ENCODE assay signal across 23 cellular contexts in the genomic region with DNA sequence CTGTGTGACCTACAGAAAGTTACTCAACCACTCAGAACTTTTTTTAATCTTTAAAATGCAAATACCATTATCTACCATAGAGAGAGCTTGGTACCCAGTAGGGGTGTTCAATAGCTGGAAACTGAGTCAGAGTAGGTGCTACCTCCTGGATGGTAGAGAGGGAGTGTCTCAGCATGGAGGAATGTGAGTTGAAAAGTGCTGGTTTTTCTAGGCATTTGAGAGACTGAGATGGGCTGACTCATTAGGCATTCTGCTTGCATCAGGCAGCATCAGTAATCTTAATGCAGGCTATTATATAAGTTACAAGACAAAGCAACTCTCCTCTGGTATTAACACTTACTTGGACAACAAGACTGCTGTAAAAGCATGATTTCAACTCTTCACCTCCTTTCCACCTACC.
A peak's percentile ranks its signal among the peaks of the same experiment; 100 is the strongest.
DNase-seq lines count a peak whose midpoint lies in the region; ATAC-seq and TF ChIP-seq lines count a peak whose summit lies in the region.
"Had no signal": no experiment of that assay in that cellular context is flagged by ENCODE, and none has a peak within 500 bp of the region (broad histone marks: within the 10 kb centered on the region; RNA-seq: fewer than 3 reads in every experiment).

No MANE protein-coding gene starts in this region.

- no peaks in the 10 kb centered on the region for H3F3A ChIP-seq in PC-3 (ENCODE audit: low read length, unreplicated experiment)

- H3K4me1 ChIP-seq in PC-3 (ENCODE audit: insufficient read depth, low read length), result no peaks in the 10 kb centered on the region
- H3K4me1 ChIP-seq: pancreas, right lobe of liver, testis had no signal

- intact Hi-C loops in PC-3 (cut with micrococcal nuclease), result no loop called here

- H4K20me1 ChIP-seq in PC-3 (ENCODE audit: low read length), result no peaks in the 10 kb centered on the region

- POLR2A ChIA-PET in PC-3 (lab: Charles Lee; ENCODE audit: unreplicated experiment), result no interaction called here

- H2AFZ ChIP-seq in PC-3 (ENCODE audit: low read length), result no peak overlapping the region

- no peak overlapping the region for H3K4me2 ChIP-seq in PC-3 (ENCODE audit: low read length)

- H3K36me3 ChIP-seq in PC-3 (ENCODE audit: low read depth, low read length), result no peaks in the 10 kb centered on the region
- H3K36me3 ChIP-seq: pancreas, right lobe of liver had no signal

- BruUV-seq in PC-3 (replicated peaks; lab: Mats Ljungman, UMichigan), result no TSS peak

- H3K4me3 ChIP-seq in choroid plexus epithelial cell (ENCODE audit: low read depth, low read length) (no peak overlapping the region), PC-3 (ENCODE audit: low read length) (no peak overlapping the region)
- H3K4me3 ChIP-seq: pancreas, right lobe of liver, testis had no signal

- CTCF ChIA-PET in PC-3 (lab: Charles Lee), result no interaction called here

- no peak for ATAC-seq in PC-3
- ATAC-seq: activated T-helper 17 cell treated with anti-CD3 and anti-CD28 coated beads, Interleukin-2, amount 50 U/mL, for 72 hours; left cardiac atrium; natural killer cell; pancreas; right lobe of liver; stimulated activated effector memory CD8-positive, alpha-beta T cell treated with anti-CD3 and anti-CD28 coated beads, Interleukin-12 subunit alpha, Interleukin-12 subunit beta, amount 100 ng/mL, for 72 hours had no signal

- no peak overlapping the region for H3K27ac ChIP-seq in PC-3 (ENCODE audit: low read length)
- H3K27ac ChIP-seq: pancreas, right lobe of liver, testis had no signal

- DNase-seq in EH (ENCODE audit: low read depth), result peak; percentile 80
- DNase-seq in M059J (ENCODE audit: low read depth), result peak; percentile 15
- peak; percentile 10 for DNase-seq in choroid plexus epithelial cell (ENCODE audit: low read depth)
- peak; percentile 1 for DNase-seq in retina
- DNase-seq in PC-3, result no peak
- no peak for DNase-seq in GM13976 (ENCODE audit: low spot score)
- no peak for DNase-seq in ACHN
- DNase-seq: activated CD4-positive, alpha-beta T cell treated with anti-CD3 and anti-CD28 coated beads for 1 hour; activated naive CD8-positive, alpha-beta T cell treated with anti-CD3 and anti-CD28 coated beads for 36 hours; AML-193; dermis blood vessel endothelial cell; DND-41; H9; Kasumi-1; left cardiac atrium; natural killer cell; NCI-H1092 treated with DMSO at 0.1 percent for 48 hours; NCI-H2081 treated with DMSO at 0.1 percent for 48 hours; pancreas; right lobe of liver; testis had no signal

- no peak for TF ChIP-seq CTCF in choroid plexus epithelial cell (conservative IDR thresholded peaks at IDR 0.05; ENCODE audit: low read depth, low read length)
- no peak for TF ChIP-seq CTCF in PC-3 (conservative IDR thresholded peaks at IDR 0.05; ENCODE audit: low read depth, low read length)
- no peak for TF ChIP-seq CTCF in GM13976 (IDR thresholded peaks at IDR 0.05; ENCODE audit: borderline replicate concordance, control extremely low read depth, extremely low read depth, insufficient read depth, missing control alignments)

- H3K79me2 ChIP-seq in PC-3 (ENCODE audit: low read length), result no peaks in the 10 kb centered on the region

- in situ Hi-C loops in GM13976 (cut with MboI; ENCODE audit: low sequenced_read_pairs, unreplicated experiment), result no loop called here
- in situ Hi-C loops in ACHN (cut with HindIII; ENCODE audit: low pct_ligation_motif_present, low pct_unique_long_range_greater_than_20kb, low sequenced_read_pairs), result no loop called here

- no peaks in the 10 kb centered on the region for H3K9me3 ChIP-seq in PC-3 (ENCODE audit: low read length)
- H3K9me3 ChIP-seq: pancreas, right lobe of liver, testis had no signal

- no peaks in the 10 kb centered on the region for H3K9me2 ChIP-seq in PC-3 (replicated peaks; ENCODE audit: low read length)

- no peaks in the 10 kb centered on the region for H3K27me3 ChIP-seq in PC-3 (ENCODE audit: low read length)
- H3K27me3 ChIP-seq: pancreas, right lobe of liver, testis had no signal

- no peak overlapping the region for H3K9ac ChIP-seq in PC-3 (ENCODE audit: low read length)

Comparison
In these comparisons a context has a peak if more than half of its experiments do, and no peak if none do; other contexts are left out.
1. DNase-seq: peak in EH (single experiment), M059J (single experiment), choroid plexus epithelial cell (single experiment) and retina (single experiment); none in PC-3 (single experiment), GM13976 (single experiment) and ACHN (single experiment).